22 cellular contexts compared by ENCODE assay signal in the genomic region with DNA sequence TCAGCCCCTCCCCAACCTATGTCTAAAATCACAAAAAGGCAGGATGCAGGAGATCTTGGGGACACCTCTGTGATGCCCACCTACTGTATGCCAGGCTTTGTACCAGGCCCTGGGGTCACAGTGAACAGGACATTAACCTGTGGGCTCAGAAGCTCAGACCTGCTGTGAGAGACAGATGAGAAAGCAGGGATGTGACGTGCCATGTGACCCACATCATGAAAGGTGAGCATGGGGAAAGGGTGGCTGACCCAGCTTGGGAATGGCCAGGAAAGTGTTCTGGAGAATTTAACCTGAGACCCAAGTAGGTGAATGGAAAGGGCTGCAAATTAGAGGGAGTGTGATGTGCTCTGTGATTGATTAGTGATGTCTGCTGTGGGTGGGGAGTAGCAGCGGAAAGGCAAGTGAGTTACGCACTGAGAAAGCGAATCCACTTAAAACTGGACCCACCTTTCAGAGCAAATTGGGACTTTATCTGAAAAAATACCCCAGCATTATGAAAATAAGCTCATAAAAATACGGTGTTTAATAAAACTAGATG.
"Had no signal": no experiment of that assay in that cellular context is flagged by ENCODE, and none has a peak within 500 bp of the region (broad histone marks: within the 10 kb centered on the region; RNA-seq: fewer than 3 reads in every experiment).

No MANE protein-coding gene starts in this region.

- H3K4me3 ChIP-seq: breast epithelium, MG63 had no signal

- H3K36me3 ChIP-seq: breast epithelium, MG63 had no signal

- H3K36me3 Mint-ChIP-seq: activated CD4-positive, alpha-beta memory T cell treated with anti-CD3 and anti-CD28 coated beads for 36 hours; activated naive CD4-positive, alpha-beta T cell treated with anti-CD3 and anti-CD28 coated beads, Interleukin-2, amount 50 U/mL, for 24 hours had no signal

- H3K4me1 Mint-ChIP-seq: activated B cell treated with CpG ODN at 0.5 μM for 24 hours; activated CD4-positive, alpha-beta T cell treated with anti-CD3 and anti-CD28 coated beads, Interleukin-2, amount 10 ng/mL, durations not matched to agents 24 days and 14 days; activated naive CD4-positive, alpha-beta T cell treated with anti-CD3 and anti-CD28 coated beads, Interleukin-2, amount 50 U/mL, for 24 hours had no signal

- H3K9me3 Mint-ChIP-seq: activated CD4-positive, alpha-beta T cell treated with anti-CD3 and anti-CD28 coated beads, Interleukin-2, amount 10 ng/mL, durations not matched to agents 24 days and 14 days; activated naive CD4-positive, alpha-beta T cell treated with anti-CD3 and anti-CD28 coated beads, Interleukin-2, amount 50 U/mL, for 24 hours; activated T-helper 2 cell treated with anti-CD3 and anti-CD28 coated beads, Interferon-gamma antibody, Interleukin-2, Interleukin-4, amounts not matched to agents 10 μg/mL and 5 μg/mL and 100 μg/mL, durations not matched to agents 14 hours and 24 hours and 36 hours; T-helper 1 cell treated with Interleukin-12 subunit alpha and Interleukin-12 subunit beta and Interleukin-4 antibody, amounts not matched to agents 30 μg/mL and 1 μg/mL, for 36 hours had no signal

- H3K9me3 ChIP-seq: breast epithelium, MG63 had no signal

- H3K27ac Mint-ChIP-seq: activated B cell treated with CpG ODN at 0.5 μM for 24 hours; activated CD4-positive, alpha-beta memory T cell treated with anti-CD3 and anti-CD28 coated beads for 36 hours; activated CD4-positive, alpha-beta T cell treated with anti-CD3 and anti-CD28 coated beads, Interleukin-2, amount 10 ng/mL, durations not matched to agents 24 days and 14 days; activated naive CD4-positive, alpha-beta T cell treated with anti-CD3 and anti-CD28 coated beads, Interleukin-2, amount 50 U/mL, for 24 hours; activated T-cell treated with anti-CD3 and anti-CD28 coated beads, Interleukin-2, amount 50 U/mL, for 72 hours; activated T-helper 2 cell treated with anti-CD3 and anti-CD28 coated beads, Interferon-gamma antibody, Interleukin-2, Interleukin-4, amounts not matched to agents 10 μg/mL and 5 μg/mL and 100 μg/mL, durations not matched to agents 14 hours and 24 hours and 36 hours; T-helper 1 cell treated with Interleukin-12 subunit alpha and Interleukin-12 subunit beta and Interleukin-4 antibody, amounts not matched to agents 30 μg/mL and 1 μg/mL, for 36 hours had no signal

- H3K27ac ChIP-seq: breast epithelium had no signal

- H3K4me3 Mint-ChIP-seq: activated B cell treated with CpG ODN at 0.5 μM for 24 hours; activated CD4-positive, alpha-beta memory T cell treated with anti-CD3 and anti-CD28 coated beads for 36 hours; activated CD4-positive, alpha-beta T cell treated with anti-CD3 and anti-CD28 coated beads, Interleukin-2, amount 10 ng/mL, durations not matched to agents 24 days and 14 days; activated naive CD4-positive, alpha-beta T cell treated with anti-CD3 and anti-CD28 coated beads, Interleukin-2, amount 50 U/mL, for 24 hours; activated T-cell treated with anti-CD3 and anti-CD28 coated beads, Interleukin-2, amount 50 U/mL, for 72 hours; T-helper 1 cell treated with Interleukin-12 subunit alpha and Interleukin-12 subunit beta and Interleukin-4 antibody, amounts not matched to agents 30 μg/mL and 1 μg/mL, for 36 hours had no signal

- DNase-seq: activated B cell treated with CpG ODN at 0.5 μM for 24 hours; activated CD4-positive, alpha-beta memory T cell treated with anti-CD3 and anti-CD28 coated beads for 36 hours; activated CD4-positive, alpha-beta T cell treated with anti-CD3 and anti-CD28 coated beads for 1 hour; activated CD4-positive, alpha-beta T cell treated with anti-CD3 and anti-CD28 coated beads, Interleukin-2, amount 10 ng/mL, durations not matched to agents 24 days and 14 days; activated CD8-positive, alpha-beta memory T cell treated with anti-CD3 and anti-CD28 coated beads for 24 hours; activated naive CD4-positive, alpha-beta T cell; activated T-cell treated with anti-CD3 and anti-CD28 coated beads, Interleukin-2, amount 50 U/mL, for 72 hours; central memory CD4-positive, alpha-beta T cell; MG63; NCI-H1105 treated with DMSO at 0.1 percent for 48 hours; NCI-H1436 treated with DMSO at 0.1 percent for 48 hours; NCI-H187; NCI-H2081; NCI-H510A treated with DMSO at 0.1 percent for 48 hours; NCI-H69; PC-3; SHP77 treated with DMSO at 0.1 percent for 48 hours; T-helper 9 cell had no signal

- H3K27me3 ChIP-seq: MG63 had no signal

- H3K4me1 ChIP-seq: breast epithelium had no signal
